ENCODE assay signal across 1 cellular context in genomic region chr16:85190572-85190971, GRCh38.
TF ChIP-seq lines count a peak whose summit lies in the region.

No MANE protein-coding gene starts in this region.

TF ChIP-seq in GM23338, 12 proteins besides CTCF, POLR2A, EP300 and RAD21 (continued from another document):
- no peak for TF ChIP-seq ZNF462 (CRISPR knock-in tag; IDR thresholded peaks at IDR 0.05)
- TF ChIP-seq STAT1 (IDR thresholded peaks at IDR 0.05; ENCODE audit: unreplicated experiment), result no peak
- TF ChIP-seq POLR2AphosphoS5 (IDR thresholded peaks at IDR 0.05; ENCODE audit: low read depth), result no peak
- TF ChIP-seq REST (IDR thresholded peaks at IDR 0.05; ENCODE audit: unreplicated experiment), result no peak
- no peak for TF ChIP-seq ZNF114 (CRISPR knock-in tag; IDR thresholded peaks at IDR 0.05)
- TF ChIP-seq EZH2phosphoT487 (IDR thresholded peaks at IDR 0.05; ENCODE audit: unreplicated experiment), result no peak
- TF ChIP-seq CREB1 (CRISPR knock-in tag; IDR thresholded peaks at IDR 0.05; ENCODE audit: low read depth), result no peak
- no peak for TF ChIP-seq ZNF331 (CRISPR knock-in tag; IDR thresholded peaks at IDR 0.05; ENCODE audit: low read depth)
- TF ChIP-seq NANOG (IDR thresholded peaks at IDR 0.05; ENCODE audit: borderline replicate concordance), result no peak
